Comparison of ENCODE assay signal across 8 cellular contexts in the genomic region with DNA sequence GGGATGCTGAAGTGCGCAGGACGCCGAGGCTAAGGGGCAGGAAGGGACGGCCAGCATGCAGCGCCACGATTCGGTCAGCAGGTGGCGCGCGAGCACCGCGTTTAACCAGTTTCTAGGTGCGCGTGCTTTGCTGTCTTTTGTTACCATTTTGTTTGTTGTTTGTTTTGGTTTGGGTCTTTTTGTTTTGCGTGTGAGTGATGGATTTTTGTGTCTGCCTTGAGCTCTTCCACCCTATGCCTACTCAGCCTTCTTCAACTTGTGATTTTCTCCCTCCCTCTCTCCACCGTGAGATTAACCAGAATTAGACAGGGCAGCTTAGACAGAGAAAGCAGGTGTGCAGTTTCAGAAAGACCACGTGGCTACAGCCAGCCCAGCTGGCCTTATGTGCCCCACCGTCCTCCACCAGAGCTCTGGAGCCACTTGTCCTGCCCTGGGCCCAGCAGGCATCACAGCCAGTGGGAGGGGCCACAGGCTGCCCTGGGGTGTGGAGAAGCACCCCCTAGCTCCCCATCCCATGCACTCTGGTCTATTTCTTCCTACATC.
DNase-seq lines count a peak whose midpoint lies in the region; ATAC-seq and TF ChIP-seq lines count a peak whose summit lies in the region.

No MANE protein-coding gene starts in this region.

- ATAC-seq in GM19463 (IDR thresholded peaks at IDR 0.05; ENCODE audit: unreplicated experiment) (peak; percentile 93), HG03558 (IDR thresholded peaks at IDR 0.05; ENCODE audit: extremely low read depth, unreplicated experiment) (peak; percentile 87)
- ATAC-seq in activated CD8-positive, alpha-beta T cell treated with anti-CD3 and anti-CD28 coated beads, Interleukin-2, amount 10 ng/mL, durations not matched to agents 7 days and 5 days: peak; percentile 94

- peak; percentile 96 for TF ChIP-seq CTCF in mesothelial cell of epicardium (IDR thresholded peaks at IDR 0.05; ENCODE audit: unreplicated experiment)

- peak; percentile 24 for DNase-seq in CMK (ENCODE audit: low read depth)
- DNase-seq in NCI-H748 (lab: John Stamatoyannopoulos, UW; ENCODE audit: unreplicated experiment): peak; percentile 91
- DNase-seq in activated CD8-positive, alpha-beta T cell treated with anti-CD3 and anti-CD28 coated beads, Interleukin-2, amount 10 ng/mL, durations not matched to agents 7 days and 5 days: peak; percentile 79
- DNase-seq in effector memory CD4-positive, alpha-beta T cell: peak; percentile 37 to 58 (median 44)
- peak; percentile 58 to 84 for DNase-seq in mesothelial cell of epicardium (ENCODE audit: low spot score in 2 of 2, unreplicated experiment in 2 of 2)
- DNase-seq in stimulated activated CD8-positive, alpha-beta memory T cell treated with anti-CD3 and anti-CD28 coated beads, Interleukin-2, amount 100 ng/mL, for 1 hour (ENCODE audit: low read depth in 2 of 2): peak; percentile 50

- H3K27ac Mint-ChIP-seq in activated CD8-positive, alpha-beta T cell treated with anti-CD3 and anti-CD28 coated beads, Interleukin-2, amount 10 ng/mL, durations not matched to agents 7 days and 5 days: no peak overlapping the region
- H3K27ac Mint-ChIP-seq in mesothelial cell of epicardium: no peak overlapping the region

- peak overlapping the region; percentile 51 for H3K4me3 Mint-ChIP-seq in activated CD8-positive, alpha-beta T cell treated with anti-CD3 and anti-CD28 coated beads, Interleukin-2, amount 10 ng/mL, durations not matched to agents 7 days and 5 days
- peak overlapping the region; percentile 55 for H3K4me3 Mint-ChIP-seq in mesothelial cell of epicardium

- peaks cover 4% of the 10 kb centered on the region for H3K4me1 ChIP-seq in effector memory CD4-positive, alpha-beta T cell (ENCODE audit: control insufficient read depth, insufficient read depth, low read length, poor library complexity, severe bottlenecking)

- H3K9me3 Mint-ChIP-seq in activated CD8-positive, alpha-beta T cell treated with anti-CD3 and anti-CD28 coated beads, Interleukin-2, amount 10 ng/mL, durations not matched to agents 7 days and 5 days (ENCODE audit: insufficient read depth): no peaks in the 10 kb centered on the region
- no peaks in the 10 kb centered on the region for H3K9me3 Mint-ChIP-seq in mesothelial cell of epicardium

- no peaks in the 10 kb centered on the region for H3K36me3 Mint-ChIP-seq in activated CD8-positive, alpha-beta T cell treated with anti-CD3 and anti-CD28 coated beads, Interleukin-2, amount 10 ng/mL, durations not matched to agents 7 days and 5 days (ENCODE audit: low read depth)
- no peaks in the 10 kb centered on the region for H3K36me3 Mint-ChIP-seq in mesothelial cell of epicardium

- no peak overlapping the region for H3K27ac ChIP-seq in effector memory CD4-positive, alpha-beta T cell (ENCODE audit: insufficient read depth, low read length, poor library complexity, severe bottlenecking)

- no peaks in the 10 kb centered on the region for H3K9me3 ChIP-seq in effector memory CD4-positive, alpha-beta T cell (ENCODE audit: control insufficient read depth, low read length)

- H3K36me3 ChIP-seq in effector memory CD4-positive, alpha-beta T cell (ENCODE audit: control insufficient read depth, insufficient read depth, low read length): no peaks in the 10 kb centered on the region

- H3K4me3 ChIP-seq in effector memory CD4-positive, alpha-beta T cell (ENCODE audit: insufficient read depth, low read depth, low read length, poor library complexity, severe bottlenecking): peak overlapping the region; percentile 33

- H3K27me3 ChIP-seq in effector memory CD4-positive, alpha-beta T cell (replicated peaks; ENCODE audit: control insufficient read depth, insufficient read depth, low read length, poor library complexity, severe bottlenecking): no peaks in the 10 kb centered on the region

- CTCF ChIA-PET in activated CD8-positive, alpha-beta T cell treated with anti-CD3 and anti-CD28 coated beads, Interleukin-2, amount 10 ng/mL, durations not matched to agents 7 days and 5 days (lab: Charles Lee): interaction anchor here (0.6 to 2.1 kb wide), 29 partner anchors 8 to 1587 kb away, joined by 3 to 19 read pairs (median 4); partner anchors contain the start of gene ID2

- POLR2A ChIA-PET in activated CD8-positive, alpha-beta T cell treated with anti-CD3 and anti-CD28 coated beads, Interleukin-2, amount 10 ng/mL, durations not matched to agents 7 days and 5 days (lab: Charles Lee): no interaction called here

- H3K27me3 Mint-ChIP-seq in activated CD8-positive, alpha-beta T cell treated with anti-CD3 and anti-CD28 coated beads, Interleukin-2, amount 10 ng/mL, durations not matched to agents 7 days and 5 days (ENCODE audit: low read depth): no peaks in the 10 kb centered on the region
- no peaks in the 10 kb centered on the region for H3K27me3 Mint-ChIP-seq in mesothelial cell of epicardium (ENCODE audit: low read depth)

- peaks cover 8% of the 10 kb centered on the region for H3K4me1 Mint-ChIP-seq in activated CD8-positive, alpha-beta T cell treated with anti-CD3 and anti-CD28 coated beads, Interleukin-2, amount 10 ng/mL, durations not matched to agents 7 days and 5 days (ENCODE audit: low read depth)
- H3K4me1 Mint-ChIP-seq in mesothelial cell of epicardium: peaks cover 22% of the 10 kb centered on the region

Comparison
In these comparisons a context has a peak if more than half of its experiments do, and no peak if none do; other contexts are left out.
1. DNase-seq: peak in every context shown above with its lines; median percentile 91 in NCI-H748; 79 in activated CD8-positive, alpha-beta T cell treated with anti-CD3 and anti-CD28 coated beads, Interleukin-2, amount 10 ng/mL, durations not matched to agents 7 days and 5 days; 71 in mesothelial cell of epicardium; 50 in stimulated activated CD8-positive, alpha-beta memory T cell treated with anti-CD3 and anti-CD28 coated beads, Interleukin-2, amount 100 ng/mL, for 1 hour; 44 in effector memory CD4-positive, alpha-beta T cell; 24 in CMK.